10 cellular contexts compared by ENCODE assay signal in genomic region chr7:44103566-44103940, GRCh38. TPM values are rescaled to one million over a fixed set of nuclear protein-coding genes. Genes with fewer than 3 reads are reported as not detected.
DNase-seq lines count a peak whose midpoint lies in the region; ATAC-seq and TF ChIP-seq lines count a peak whose summit lies in the region.
"Had no signal": no experiment of that assay in that cellular context is flagged by ENCODE, and none has a peak within 500 bp of the region (broad histone marks: within the 10 kb centered on the region; RNA-seq: fewer than 3 reads in every experiment).

No MANE protein-coding gene starts in this region.

- no peak for TF ChIP-seq EP300 in tibial nerve (IDR thresholded peaks at IDR 0.05)

- TF ChIP-seq CTCF in tibial nerve (IDR thresholded peaks at IDR 0.05): no peak

- H3K4me1 ChIP-seq in naive thymus-derived CD4-positive, alpha-beta T cell (ENCODE audit: control insufficient read depth in 2 of 2, insufficient read depth in 2 of 2, low read length in 2 of 2): no peaks in the 10 kb centered on the region
- H3K4me1 ChIP-seq in tibial nerve: peaks cover 0 to 79% (median 24%) of the 10 kb centered on the region in 4 donors

- no peaks in the 10 kb centered on the region for H3K27me3 Mint-ChIP-seq in activated T-cell treated with anti-CD3 and anti-CD28 coated beads, Interleukin-2, amount 50 U/mL, for 72 hours (ENCODE audit: low read depth)
- peaks cover 0 to 24% (median 0%) of the 10 kb centered on the region in 5 donors for H3K27me3 Mint-ChIP-seq in naive thymus-derived CD4-positive, alpha-beta T cell

- no peak for ATAC-seq in activated T-cell treated with anti-CD3 and anti-CD28 coated beads, Interleukin-2, amount 50 U/mL, for 72 hours (replicated peaks in 1 of 2)
- no peak for ATAC-seq in naive thymus-derived CD4-positive, alpha-beta T cell
- ATAC-seq in HG03460 (IDR thresholded peaks at IDR 0.05; ENCODE audit: unreplicated experiment): no peak

- no peaks in the 10 kb centered on the region for H3K9me3 Mint-ChIP-seq in activated T-cell treated with anti-CD3 and anti-CD28 coated beads, Interleukin-2, amount 50 U/mL, for 72 hours
- peaks cover 0 to 2% (median 0%) of the 10 kb centered on the region in 11 donors for H3K9me3 Mint-ChIP-seq in naive thymus-derived CD4-positive, alpha-beta T cell
- H3K9me3 Mint-ChIP-seq: activated CD4-positive, alpha-beta T cell treated with anti-CD3 and anti-CD28 coated beads, Interleukin-2, amount 10 ng/mL, durations not matched to agents 7 days and 5 days had no signal

- H3K27me3 ChIP-seq in naive thymus-derived CD4-positive, alpha-beta T cell (ENCODE audit: control insufficient read depth in 2 of 2, insufficient read depth in 2 of 2, low read length in 2 of 2): no peaks in the 10 kb centered on the region
- no peaks in the 10 kb centered on the region for H3K27me3 ChIP-seq in tibial nerve

- intact Hi-C loops in naive thymus-derived CD4-positive, alpha-beta T cell (cut with micrococcal nuclease): no loop called here

- DNase-seq in activated T-cell treated with anti-CD3 and anti-CD28 coated beads, Interleukin-2, amount 50 U/mL, for 72 hours: no peak
- no peak for DNase-seq in activated T-cell treated with anti-CD3 and anti-CD28 coated beads for 4 hours
- DNase-seq in naive thymus-derived CD4-positive, alpha-beta T cell: no peak
- DNase-seq in tibial nerve (ENCODE audit: low spot score in 2 of 2): no peak
- no peak for DNase-seq in DMS53 treated with DMSO at 0.1 percent for 48 hours (lab: John Stamatoyannopoulos, UW; ENCODE audit: unreplicated experiment)
- no peak for DNase-seq in NCI-H526 treated with DMSO at 0.1 percent for 48 hours (lab: John Stamatoyannopoulos, UW)
- DNase-seq: activated CD4-positive, alpha-beta T cell treated with anti-CD3 and anti-CD28 coated beads, Interleukin-2, amount 10 ng/mL, durations not matched to agents 7 days and 5 days had no signal

- no peak overlapping the region for H3K27ac Mint-ChIP-seq in activated T-cell treated with anti-CD3 and anti-CD28 coated beads, Interleukin-2, amount 50 U/mL, for 72 hours
- H3K27ac Mint-ChIP-seq in naive thymus-derived CD4-positive, alpha-beta T cell: peak overlapping the region in 8 of 9 donors; percentile 41 to 86 (median 64)
- H3K27ac Mint-ChIP-seq: activated CD4-positive, alpha-beta T cell treated with anti-CD3 and anti-CD28 coated beads, Interleukin-2, amount 10 ng/mL, durations not matched to agents 7 days and 5 days had no signal

- CTCF ChIA-PET in naive thymus-derived CD4-positive, alpha-beta T cell (lab: Charles Lee): no interaction called here

- H3K36me3 Mint-ChIP-seq in activated T-cell treated with anti-CD3 and anti-CD28 coated beads, Interleukin-2, amount 50 U/mL, for 72 hours (ENCODE audit: insufficient read depth in 2 of 2): no peaks in the 10 kb centered on the region
- H3K36me3 Mint-ChIP-seq in naive thymus-derived CD4-positive, alpha-beta T cell: no peaks in the 10 kb centered on the region

- H3K4me3 ChIP-seq in naive thymus-derived CD4-positive, alpha-beta T cell (ENCODE audit: low read length): no peak overlapping the region
- H3K4me3 ChIP-seq in tibial nerve: peak overlapping the region in 1 of 4 donors; percentile 78

- H3K27ac ChIP-seq in cingulate gyrus (ENCODE audit: low read depth, low read length) (peak overlapping the region; percentile 4), tibial nerve (peak overlapping the region; percentile 74 to 97 (median 91))
- peak overlapping the region; percentile 45 for H3K27ac ChIP-seq in naive thymus-derived CD4-positive, alpha-beta T cell (ENCODE audit: low read depth, low read length)
- H3K27ac ChIP-seq: KMS-11 had no signal

- peak overlapping the region; percentile 43 to 67 for H3K4me3 Mint-ChIP-seq in activated T-cell treated with anti-CD3 and anti-CD28 coated beads, Interleukin-2, amount 50 U/mL, for 72 hours
- H3K4me3 Mint-ChIP-seq in naive thymus-derived CD4-positive, alpha-beta T cell: peak overlapping the region; percentile 49 to 88 (median 76)

- POLR2A ChIA-PET in naive thymus-derived CD4-positive, alpha-beta T cell (lab: Charles Lee): no interaction called here

- peaks cover 0 to 6% (median 0%) of the 10 kb centered on the region in 3 experiments for H3K36me3 ChIP-seq in naive thymus-derived CD4-positive, alpha-beta T cell (ENCODE audit: control insufficient read depth in 2 of 3, insufficient read depth in 3 of 3, low read length in 3 of 3)
- H3K36me3 ChIP-seq in tibial nerve: peaks cover 0 to 22% (median 0%) of the 10 kb centered on the region in 3 donors

- no peaks in the 10 kb centered on the region for H3K9me3 ChIP-seq in naive thymus-derived CD4-positive, alpha-beta T cell (ENCODE audit: control insufficient read depth in 2 of 3, low read length in 3 of 3)
- no peaks in the 10 kb centered on the region for H3K9me3 ChIP-seq in tibial nerve

- WGBS in tibial nerve, 2 donors: 55 to 74% methylated on average over 7 to 8 of the region's 8 CpGs

- H3K4me1 Mint-ChIP-seq in activated T-cell treated with anti-CD3 and anti-CD28 coated beads, Interleukin-2, amount 50 U/mL, for 72 hours (ENCODE audit: low read depth): peaks cover 12% of the 10 kb centered on the region
- H3K4me1 Mint-ChIP-seq in naive thymus-derived CD4-positive, alpha-beta T cell: peaks cover 7 to 28% (median 16%) of the 10 kb centered on the region in 7 donors

- TF ChIP-seq POLR2A in tibial nerve (IDR thresholded peaks at IDR 0.05): no peak

RNA-seq across cellular contexts. Expression of gene AEBP1, which starts 0.6 kb away (rescaled TPM):
- 10 to 100 TPM; 18.1 to 18.4 TPM for total RNA-seq in activated T-cell treated with anti-CD3 and anti-CD28 coated beads, Interleukin-2, amount 50 U/mL, for 72 hours
- 10 to 100 TPM in 4 of 5 experiments, 1 to 10 TPM in 1; 7.7 to 33.1 (median 27.5) TPM for total RNA-seq in naive thymus-derived CD4-positive, alpha-beta T cell
- 10 to 100 TPM in 1 of 2 donors, 1 to 10 TPM in 1; 3.0 to 13.5 TPM for polyA plus RNA-seq in naive thymus-derived CD4-positive, alpha-beta T cell
- total RNA-seq in tibial nerve: 100 to 1,000 TPM; 142 to 440 (median 264) TPM

RNA-seq across cellular contexts. Expression of gene POLD2, which starts 19.8 kb away (rescaled TPM):
- total RNA-seq in activated T-cell treated with anti-CD3 and anti-CD28 coated beads, Interleukin-2, amount 50 U/mL, for 72 hours: 100 to 1,000 TPM; 101 to 138 TPM
- total RNA-seq in naive thymus-derived CD4-positive, alpha-beta T cell: 100 to 1,000 TPM in 1 of 5 experiments, 10 to 100 TPM in 4; 55.1 to 118 (median 69.2) TPM
- polyA plus RNA-seq in naive thymus-derived CD4-positive, alpha-beta T cell: 10 to 100 TPM; 78.1 to 94.8 TPM
- total RNA-seq in tibial nerve: 10 to 100 TPM; 33.9 to 87.9 (median 71.0) TPM

RNA-seq across cellular contexts. Expression of gene POLM, which starts 21.2 kb away (rescaled TPM):
- total RNA-seq in activated T-cell treated with anti-CD3 and anti-CD28 coated beads, Interleukin-2, amount 50 U/mL, for 72 hours: 10 to 100 TPM; 40.2 to 46.0 TPM
- 10 to 100 TPM; 33.9 to 77.1 (median 48.9) TPM for total RNA-seq in naive thymus-derived CD4-positive, alpha-beta T cell
- 10 to 100 TPM; 18.2 to 20.4 TPM for polyA plus RNA-seq in naive thymus-derived CD4-positive, alpha-beta T cell
- total RNA-seq in tibial nerve: 100 to 1,000 TPM in 1 of 4 donors, 10 to 100 TPM in 3; 31.0 to 104 (median 89.5) TPM

RNA-seq across cellular contexts. Expression of gene MYL7, which starts 37.6 kb away (rescaled TPM):
- total RNA-seq in activated T-cell treated with anti-CD3 and anti-CD28 coated beads, Interleukin-2, amount 50 U/mL, for 72 hours: not detected
- total RNA-seq in naive thymus-derived CD4-positive, alpha-beta T cell: not detected
- not detected for polyA plus RNA-seq in naive thymus-derived CD4-positive, alpha-beta T cell
- not detected for total RNA-seq in tibial nerve
- total RNA-seq: activated CD4-positive, alpha-beta T cell treated with anti-CD3 and anti-CD28 coated beads, Interleukin-2, amount 10 ng/mL, durations not matched to agents 7 days and 5 days had no signal

RNA-seq across cellular contexts. Expression of gene PGAM2, which starts 38.2 kb away (rescaled TPM):
- 1 to 10 TPM; 1.2 to 1.7 TPM for total RNA-seq in activated T-cell treated with anti-CD3 and anti-CD28 coated beads, Interleukin-2, amount 50 U/mL, for 72 hours
- 1 to 10 TPM in 4 of 5 experiments, under 1 TPM in 1; 0.73 to 3.1 (median 1.8) TPM for total RNA-seq in naive thymus-derived CD4-positive, alpha-beta T cell
- not detected for polyA plus RNA-seq in naive thymus-derived CD4-positive, alpha-beta T cell
- total RNA-seq in tibial nerve: under 1 TPM in 1 of 4 donors, not detected in 3; 0.98 TPM

Comparison
In these comparisons a context has a peak if more than half of its experiments do, and no peak if none do; other contexts are left out.
1. H3K27ac ChIP-seq: peak in every context shown above with its lines; median percentile 91 in tibial nerve; 45 in naive thymus-derived CD4-positive, alpha-beta T cell; 4 in cingulate gyrus.
2. RNA of gene AEBP1, which starts 0.6 kb away (total RNA-seq): 142 to 440 TPM in tibial nerve; 7.7 to 33.1 TPM in naive thymus-derived CD4-positive, alpha-beta T cell and 18.1 to 18.4 TPM in activated T-cell treated with anti-CD3 and anti-CD28 coated beads, Interleukin-2, amount 50 U/mL, for 72 hours; every median in the first group is over 4 times any median in the second.